Comparison of ENCODE assay signal across 1 cellular context in genomic region chr3:13894096-13894811, GRCh38.
TF ChIP-seq lines count a peak whose summit lies in the region.

No MANE protein-coding gene starts in this region.

TF ChIP-seq in SK-N-SH treated with all-trans-retinoic acid at 6 μM for 48 hours, 23 proteins besides CTCF, POLR2A, EP300 and RAD21 (continued from another document):
- TF ChIP-seq GLIS3 (CRISPR knock-in tag; IDR thresholded peaks at IDR 0.05): no peak
- TF ChIP-seq TCF4 (CRISPR knock-in tag; IDR thresholded peaks at IDR 0.05; ENCODE audit: borderline replicate concordance): no peak
- TF ChIP-seq SNAI2 (CRISPR knock-in tag; IDR thresholded peaks at IDR 0.05): no peak
- no peak for TF ChIP-seq CSRNP3 (CRISPR knock-in tag; IDR thresholded peaks at IDR 0.05)
